ENCODE assay signal across 22 cellular contexts in genomic region chr5:1743769-1744085, GRCh38. TPM values are rescaled to one million over a fixed set of nuclear protein-coding genes. Genes with fewer than 3 reads are reported as not detected.
DNase-seq lines count a peak whose midpoint lies in the region; ATAC-seq and TF ChIP-seq lines count a peak whose summit lies in the region.
"Had no signal": no experiment of that assay in that cellular context is flagged by ENCODE, and none has a peak within 500 bp of the region (broad histone marks: within the 10 kb centered on the region; RNA-seq: fewer than 3 reads in every experiment).

No MANE protein-coding gene starts in this region.

- intact Hi-C loops in sciatic nerve (cut with DNase I): no loop called here
- intact Hi-C loops in testis (cut with DNase I; ENCODE audit: low total_unique reads): no loop called here
- intact Hi-C loops in vagina (cut with DNase I): no loop called here

- WGBS in testis, 2 donors: 79 to 82% methylated on average over 5 of the region's 5 CpGs

- H3K4me1 ChIP-seq in BLaER1 (peaks cover 7% of the 10 kb centered on the region), testis (no peaks in the 10 kb centered on the region), vagina (no peaks in the 10 kb centered on the region)

- peak; percentile 38 for DNase-seq in activated effector memory CD4-positive, alpha-beta T cell treated with anti-CD3 and anti-CD28 coated beads, Interleukin-2, amount 50 U/mL, for 16 hours
- DNase-seq in activated effector memory CD4-positive, alpha-beta T cell treated with Interleukin-2 at 50 U/mL for 16 hours: no peak
- DNase-seq in islet precursor cell (peak; percentile 37), sciatic nerve (ENCODE audit: low spot score) (peak; percentile 28), testis (no peak), vagina (ENCODE audit: extremely low spot score in 2 of 2) (no peak), LoVo (ENCODE audit: low spot score) (no peak)
- DNase-seq: 8988T; CD4-positive, CD25-positive, alpha-beta regulatory T cell; COR-L47; DMS153; GDM1; HFFc6; NCI-H1417 treated with DMSO at 0.1 percent for 48 hours; NCI-H1930; NCI-H226; NCI-H526; PC-3; RPMI8226 had no signal

- H3K9me3 ChIP-seq in BLaER1: peaks cover 34% of the 10 kb centered on the region
- H3K9me3 ChIP-seq in testis: no peaks in the 10 kb centered on the region
- no peaks in the 10 kb centered on the region for H3K9me3 ChIP-seq in vagina

- no peak for ATAC-seq in sciatic nerve
- ATAC-seq: PC-3 had no signal

- no peaks in the 10 kb centered on the region for H3K27me3 ChIP-seq in BLaER1
- H3K27me3 ChIP-seq in testis: no peaks in the 10 kb centered on the region
- no peaks in the 10 kb centered on the region for H3K27me3 ChIP-seq in vagina

- no peak overlapping the region for H3K27ac ChIP-seq in BLaER1
- H3K27ac ChIP-seq in testis: no peak overlapping the region
- no peak overlapping the region for H3K27ac ChIP-seq in vagina
- H3K27ac ChIP-seq: HL-60, KMS-11 had no signal

- no peaks in the 10 kb centered on the region for H3K36me3 ChIP-seq in BLaER1
- H3K36me3 ChIP-seq in testis (ENCODE audit: low read depth, missing control alignments): no peaks in the 10 kb centered on the region
- no peaks in the 10 kb centered on the region for H3K36me3 ChIP-seq in vagina

- H3K4me3 ChIP-seq in BLaER1 (no peak overlapping the region), testis (no peak overlapping the region), vagina (no peak overlapping the region)

- TF ChIP-seq CTCF in testis (IDR thresholded peaks at IDR 0.05) (no peak), vagina (IDR thresholded peaks at IDR 0.05) (no peak)

- peak overlapping the region; percentile 42 for H3K4me2 ChIP-seq in BLaER1
- H3K4me2 ChIP-seq: KMS-11 had no signal

- no peak overlapping the region for H3K9ac ChIP-seq in BLaER1
- H3K9ac ChIP-seq: KMS-11 had no signal

- no peak for TF ChIP-seq POLR2A in testis (IDR thresholded peaks at IDR 0.05)
- TF ChIP-seq POLR2A in vagina (IDR thresholded peaks at IDR 0.05): no peak

- H4K20me1 ChIP-seq in BLaER1: no peaks in the 10 kb centered on the region

RNA-seq across cellular contexts. Expression of gene MRPL36, which starts 55.9 kb away (rescaled TPM):
- 28.4 TPM for total RNA-seq in sciatic nerve
- total RNA-seq in testis: 100 to 1,000 TPM in 1 of 2 donors, 10 to 100 TPM in 1; 60.8 to 101 TPM
- polyA plus RNA-seq in testis (ENCODE audit: insufficient read depth, low read depth, low replicate concordance): 164 TPM
- 50.1 TPM for total RNA-seq in vagina

RNA-seq across cellular contexts. Expression of gene NDUFS6, which starts 57.5 kb away (rescaled TPM):
- total RNA-seq in sciatic nerve (20.7 TPM), testis (10 to 100 TPM; 54.9 to 58.7 TPM), vagina (26.8 TPM)
- polyA plus RNA-seq in testis (ENCODE audit: insufficient read depth, low read depth, low replicate concordance): 59.3 TPM

Comparison
In these comparisons a context has a peak if more than half of its experiments do, and no peak if none do; other contexts are left out.
1. DNase-seq: peak in activated effector memory CD4-positive, alpha-beta T cell treated with anti-CD3 and anti-CD28 coated beads, Interleukin-2, amount 50 U/mL, for 16 hours (single experiment), islet precursor cell (single experiment) and sciatic nerve (single experiment); none in activated effector memory CD4-positive, alpha-beta T cell treated with Interleukin-2 at 50 U/mL for 16 hours (single experiment), testis (single experiment), vagina (0 of 2) and LoVo (single experiment).